Comparison of ENCODE assay signal across 9 cellular contexts in genomic region chr1:66981679-66982078, GRCh38. TPM values are rescaled to one million over a fixed set of nuclear protein-coding genes. Genes with fewer than 3 reads are reported as not detected.
A peak's percentile ranks its signal among the peaks of the same experiment; 100 is the strongest.
DNase-seq lines count a peak whose midpoint lies in the region; FAIRE-seq and TF ChIP-seq lines count a peak whose summit lies in the region.
"Had no signal": no experiment of that assay in that cellular context is flagged by ENCODE, and none has a peak within 500 bp of the region (broad histone marks: within the 10 kb centered on the region; RNA-seq: fewer than 3 reads in every experiment).

No MANE protein-coding gene starts in this region.

- H3K27ac Mint-ChIP-seq in activated CD4-positive, alpha-beta T cell treated with anti-CD3 and anti-CD28 coated beads, Interleukin-2, amount 10 ng/mL, durations not matched to agents 24 days and 14 days, result peak overlapping the region; percentile 35

- H3K4me1 Mint-ChIP-seq in activated CD4-positive, alpha-beta T cell treated with anti-CD3 and anti-CD28 coated beads, Interleukin-2, amount 10 ng/mL, durations not matched to agents 24 days and 14 days, result peaks cover 27% of the 10 kb centered on the region

- H3K4me3 Mint-ChIP-seq in activated CD4-positive, alpha-beta T cell treated with anti-CD3 and anti-CD28 coated beads, Interleukin-2, amount 10 ng/mL, durations not matched to agents 24 days and 14 days, result peak overlapping the region; percentile 79

- peaks cover 50% of the 10 kb centered on the region for H3K36me3 Mint-ChIP-seq in activated CD4-positive, alpha-beta T cell treated with anti-CD3 and anti-CD28 coated beads, Interleukin-2, amount 10 ng/mL, durations not matched to agents 24 days and 14 days (ENCODE audit: low read depth)

- FAIRE-seq in frontal cortex (lab: Jason Lieb, UNC), result peak; percentile 53
- FAIRE-seq: endometrium had no signal

- TF ChIP-seq CTCF in GM13976 (IDR thresholded peaks at IDR 0.05; ENCODE audit: borderline replicate concordance, control extremely low read depth, extremely low read depth, insufficient read depth, missing control alignments), result no peak

- H3K9me3 Mint-ChIP-seq in activated CD4-positive, alpha-beta T cell treated with anti-CD3 and anti-CD28 coated beads, Interleukin-2, amount 10 ng/mL, durations not matched to agents 24 days and 14 days, result no peaks in the 10 kb centered on the region

- DNase-seq in GM13976 (ENCODE audit: low spot score) (peak; percentile 21), frontal cortex (ENCODE audit: low spot score in 2 of 2) (peak; percentile 6 to 8), SW 1271 (lab: John Stamatoyannopoulos, UW) (no peak), dedifferentiated amniotic fluid mesenchymal stem cell (ENCODE audit: extremely low spot score) (no peak), NCI-H82 treated with DMSO at 0.1 percent for 48 hours (lab: John Stamatoyannopoulos, UW; ENCODE audit: unreplicated experiment) (no peak), NCI-H1930 (lab: John Stamatoyannopoulos, UW) (no peak)
- DNase-seq in activated CD4-positive, alpha-beta T cell treated with anti-CD3 and anti-CD28 coated beads, Interleukin-2, amount 10 ng/mL, durations not matched to agents 24 days and 14 days, result peak; percentile 88
- peak; percentile 30 for DNase-seq in stimulated activated CD4-positive, alpha-beta T cell treated with anti-CD3 and anti-CD28 coated beads, Interleukin-4, amount 100 ng/mL, for 1 hour

- intact Hi-C loops in activated CD4-positive, alpha-beta T cell treated with anti-CD3 and anti-CD28 coated beads, Interleukin-2, amount 10 ng/mL, durations not matched to agents 24 days and 14 days (cut with micrococcal nuclease), result loop anchor here (2.0 to 5.0 kb wide), 4 partner anchors 17 to 451 kb away; partner anchors contain the start of genes DNAI4, MIER1 and SERBP1

- H3K27me3 Mint-ChIP-seq in activated CD4-positive, alpha-beta T cell treated with anti-CD3 and anti-CD28 coated beads, Interleukin-2, amount 10 ng/mL, durations not matched to agents 24 days and 14 days, result no peaks in the 10 kb centered on the region

- in situ Hi-C loops in GM13976 (cut with MboI; ENCODE audit: low sequenced_read_pairs, unreplicated experiment), result no loop called here

RNA-seq across cellular contexts. Expression of gene MIER1, which starts 56.9 kb away (rescaled TPM):
- total RNA-seq in activated CD4-positive, alpha-beta T cell treated with anti-CD3 and anti-CD28 coated beads, Interleukin-2, amount 10 ng/mL, durations not matched to agents 24 days and 14 days, result 51.8 and 54.9 TPM in 2 replicates
- 37.1 TPM for total RNA-seq in frontal cortex

RNA-seq across cellular contexts. Expression of gene DNAI4, which starts 57.0 kb away (rescaled TPM):
- total RNA-seq in activated CD4-positive, alpha-beta T cell treated with anti-CD3 and anti-CD28 coated beads, Interleukin-2, amount 10 ng/mL, durations not matched to agents 24 days and 14 days, result 0.26 and 2.7 TPM in 2 replicates
- 42.4 TPM for total RNA-seq in frontal cortex

Comparison
In these comparisons a context has a peak if more than half of its experiments do, and no peak if none do; other contexts are left out.
1. DNase-seq: peak in GM13976 (single experiment), activated CD4-positive, alpha-beta T cell treated with anti-CD3 and anti-CD28 coated beads, Interleukin-2, amount 10 ng/mL, durations not matched to agents 24 days and 14 days (single experiment), frontal cortex (2 of 2) and stimulated activated CD4-positive, alpha-beta T cell treated with anti-CD3 and anti-CD28 coated beads, Interleukin-4, amount 100 ng/mL, for 1 hour (single experiment); none in SW 1271 (0 of 2), dedifferentiated amniotic fluid mesenchymal stem cell (single experiment), NCI-H82 treated with DMSO at 0.1 percent for 48 hours (single experiment) and NCI-H1930 (0 of 2).
2. RNA of gene DNAI4, which starts 57.0 kb away (total RNA-seq): 42.4 TPM in frontal cortex (single experiment); 0.26 to 2.7 TPM in activated CD4-positive, alpha-beta T cell treated with anti-CD3 and anti-CD28 coated beads, Interleukin-2, amount 10 ng/mL, durations not matched to agents 24 days and 14 days; every median in the first group is over 10 times any median in the second.